17 cellular contexts compared by ENCODE assay signal in the genomic region with DNA sequence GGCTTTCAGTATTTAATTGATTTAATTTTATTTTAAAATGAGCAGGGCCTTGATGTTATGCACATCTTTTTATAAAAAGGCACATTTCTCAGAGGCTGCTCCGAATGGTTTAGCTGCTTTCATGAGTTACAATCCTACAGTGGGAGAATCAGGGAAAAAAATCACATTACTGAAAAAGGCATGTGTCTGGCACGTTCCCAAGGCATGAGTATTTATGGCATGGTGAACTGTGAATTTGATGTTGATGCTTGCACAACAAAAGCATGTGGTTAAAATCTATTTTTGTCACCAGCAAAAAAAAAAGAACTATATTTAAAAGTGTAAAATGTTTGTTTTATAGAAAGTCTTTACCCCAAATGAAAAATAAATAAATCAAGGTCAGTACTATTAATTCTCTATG.
A peak's percentile ranks its signal among the peaks of the same experiment; 100 is the strongest.
DNase-seq lines count a peak whose midpoint lies in the region; ATAC-seq, FAIRE-seq and TF ChIP-seq lines count a peak whose summit lies in the region.
"Had no signal": no experiment of that assay in that cellular context is flagged by ENCODE, and none has a peak within 500 bp of the region (broad histone marks: within the 10 kb centered on the region; RNA-seq: fewer than 3 reads in every experiment).

No MANE protein-coding gene starts in this region.

- peaks cover 15% of the 10 kb centered on the region for H3K9me3 Mint-ChIP-seq in stimulated activated effector memory CD8-positive, alpha-beta T cell treated with anti-CD3 and anti-CD28 coated beads, Interleukin-12 subunit alpha, Interleukin-12 subunit beta, amount 100 ng/mL, for 72 hours

- no peak for ATAC-seq in stimulated activated effector memory CD8-positive, alpha-beta T cell treated with anti-CD3 and anti-CD28 coated beads, Interleukin-12 subunit alpha, Interleukin-12 subunit beta, amount 100 ng/mL, for 72 hours
- ATAC-seq: mucosa of descending colon; stimulated activated naive CD8-positive, alpha-beta T cell treated with anti-CD3 and anti-CD28 coated beads, Interleukin-15, amount 100 ng/mL, for 72 hours had no signal

- no peak overlapping the region for H3K4me3 ChIP-seq in epithelial cell of esophagus (ENCODE audit: low read length)
- no peak overlapping the region for H3K4me3 ChIP-seq in retinal pigment epithelial cell (ENCODE audit: low read length)
- H3K4me3 ChIP-seq: cardiac muscle cell, heart right ventricle, mucosa of descending colon, smooth muscle cell had no signal

- H3K4me1 Mint-ChIP-seq in stimulated activated effector memory CD8-positive, alpha-beta T cell treated with anti-CD3 and anti-CD28 coated beads, Interleukin-12 subunit alpha, Interleukin-12 subunit beta, amount 100 ng/mL, for 72 hours: no peaks in the 10 kb centered on the region
- H3K4me1 Mint-ChIP-seq: stimulated activated naive CD8-positive, alpha-beta T cell treated with anti-CD3 and anti-CD28 coated beads, Interleukin-15, amount 100 ng/mL, for 72 hours had no signal

- no peak overlapping the region for H3K4me3 Mint-ChIP-seq in stimulated activated effector memory CD8-positive, alpha-beta T cell treated with anti-CD3 and anti-CD28 coated beads, Interleukin-12 subunit alpha, Interleukin-12 subunit beta, amount 100 ng/mL, for 72 hours
- H3K4me3 Mint-ChIP-seq: stimulated activated naive CD8-positive, alpha-beta T cell treated with anti-CD3 and anti-CD28 coated beads, Interleukin-15, amount 100 ng/mL, for 72 hours; T-helper 1 cell treated with Interleukin-12 subunit alpha and Interleukin-12 subunit beta and Interleukin-4 antibody, amounts not matched to agents 30 μg/mL and 1 μg/mL, for 36 hours had no signal

- no peak for TF ChIP-seq POLR2A in GM12891 (IDR thresholded peaks at IDR 0.05; ENCODE audit: low read depth, low read length)

- no peaks in the 10 kb centered on the region for H3K36me3 Mint-ChIP-seq in stimulated activated effector memory CD8-positive, alpha-beta T cell treated with anti-CD3 and anti-CD28 coated beads, Interleukin-12 subunit alpha, Interleukin-12 subunit beta, amount 100 ng/mL, for 72 hours

- TF ChIP-seq CTCF in epithelial cell of esophagus (IDR thresholded peaks at IDR 0.05; ENCODE audit: insufficient read depth, low read depth, low read length, missing control alignments) (no peak), retinal pigment epithelial cell (conservative IDR thresholded peaks at IDR 0.05; ENCODE audit: low read depth, low read length) (no peak)

- DNase-seq in GM04504 (ENCODE audit: low read depth): peak; percentile 13
- peak; percentile 39 for DNase-seq in RPMI8226
- peak; percentile 1 for DNase-seq in epithelial cell of esophagus (ENCODE audit: low read depth)
- peak; percentile 84 for DNase-seq in retinal pigment epithelial cell (ENCODE audit: low read depth)
- no peak for DNase-seq in stimulated activated effector memory CD8-positive, alpha-beta T cell treated with anti-CD3 and anti-CD28 coated beads, Interleukin-12 subunit alpha, Interleukin-12 subunit beta, amount 100 ng/mL, for 72 hours (ENCODE audit: low spot score in 2 of 2)
- no peak for DNase-seq in GM12891 (ENCODE audit: insufficient read length, low spot score)
- DNase-seq in activated CD4-positive, alpha-beta T cell treated with anti-CD3 and anti-CD28 coated beads, Interleukin-2, amount 50 U/mL, for 4 hours: no peak
- DNase-seq: activated gamma-delta T cell treated with Interleukin-2 at 50 U/mL for 16 hours; GDM1; heart right ventricle; kidney glomerular epithelial cell; mucosa of descending colon; NCI-H1694 treated with DMSO at 0.1 percent for 48 hours; stimulated activated naive CD8-positive, alpha-beta T cell treated with anti-CD3 and anti-CD28 coated beads, Interleukin-15, amount 100 ng/mL, for 72 hours had no signal

- H3K27ac Mint-ChIP-seq in stimulated activated effector memory CD8-positive, alpha-beta T cell treated with anti-CD3 and anti-CD28 coated beads, Interleukin-12 subunit alpha, Interleukin-12 subunit beta, amount 100 ng/mL, for 72 hours: no peak overlapping the region
- H3K27ac Mint-ChIP-seq: stimulated activated naive CD8-positive, alpha-beta T cell treated with anti-CD3 and anti-CD28 coated beads, Interleukin-15, amount 100 ng/mL, for 72 hours; T-helper 1 cell treated with Interleukin-12 subunit alpha and Interleukin-12 subunit beta and Interleukin-4 antibody, amounts not matched to agents 30 μg/mL and 1 μg/mL, for 36 hours had no signal

- no peak for FAIRE-seq in GM12891 (lab: Jason Lieb, UNC)

TF ChIP-seq in GM12891, 5 proteins besides CTCF, POLR2A, EP300 and RAD21:
- TF ChIP-seq POU2F2 (IDR thresholded peaks at IDR 0.05; ENCODE audit: low read depth, low read length): no peak
- TF ChIP-seq PAX5 (IDR thresholded peaks at IDR 0.05; ENCODE audit: insufficient read depth, low read length, severe bottlenecking): no peak
- TF ChIP-seq SPI1 (IDR thresholded peaks at IDR 0.05; ENCODE audit: low read depth, low read length): no peak
- no peak for TF ChIP-seq POLR2AphosphoS5 (IDR thresholded peaks at IDR 0.05; ENCODE audit: low read depth, low read length)

Comparison
In these comparisons a context has a peak if more than half of its experiments do, and no peak if none do; other contexts are left out.
1. DNase-seq: peak in GM04504 (single experiment), RPMI8226 (single experiment), epithelial cell of esophagus (single experiment) and retinal pigment epithelial cell (single experiment); none in stimulated activated effector memory CD8-positive, alpha-beta T cell treated with anti-CD3 and anti-CD28 coated beads, Interleukin-12 subunit alpha, Interleukin-12 subunit beta, amount 100 ng/mL, for 72 hours (0 of 2), GM12891 (single experiment) and activated CD4-positive, alpha-beta T cell treated with anti-CD3 and anti-CD28 coated beads, Interleukin-2, amount 50 U/mL, for 4 hours (0 of 2).